8 cellular contexts compared by ENCODE assay signal in the genomic region with DNA sequence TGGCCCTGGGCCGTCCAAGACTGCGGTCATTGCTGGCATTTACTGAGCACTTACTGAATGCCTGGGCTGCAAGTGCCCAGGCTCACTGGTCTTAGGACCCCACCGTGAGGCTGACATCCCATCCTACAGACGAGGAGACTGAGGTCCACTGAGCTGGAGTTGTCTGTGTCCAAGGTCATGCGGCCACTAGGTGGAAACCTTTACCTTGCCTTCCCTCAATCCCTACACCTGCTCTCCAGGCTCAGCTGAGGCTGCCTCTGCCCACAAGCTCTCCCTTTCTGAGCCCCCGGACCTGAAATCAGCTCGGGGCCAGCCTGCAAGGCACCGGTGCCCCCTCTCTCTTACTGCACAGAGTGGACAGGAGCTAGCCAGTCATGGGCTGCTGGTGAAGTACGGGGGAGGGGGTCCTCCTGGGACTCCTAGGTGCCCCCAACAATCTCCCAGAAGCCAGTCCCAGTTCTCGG. TPM values are rescaled to one million over a fixed set of nuclear protein-coding genes. Genes with fewer than 3 reads are reported as not detected.
DNase-seq lines count a peak whose midpoint lies in the region; TF ChIP-seq lines count a peak whose summit lies in the region.

No MANE protein-coding gene starts in this region.

- H3K9me3 ChIP-seq in HUES6 (ENCODE audit: control insufficient read depth, insufficient read depth, low read depth, low read length) (no peaks in the 10 kb centered on the region), suprapubic skin (no peaks in the 10 kb centered on the region)

- H3K4me1 ChIP-seq in HUES6 (ENCODE audit: control insufficient read depth, insufficient read depth, low read length) (no peaks in the 10 kb centered on the region), suprapubic skin (peaks cover 38% of the 10 kb centered on the region)

- in situ Hi-C loops in astrocyte of the cerebellum (cut with HindIII; ENCODE audit: low sequenced_read_pairs): no loop called here

- peak; percentile 68 for DNase-seq in DMS79 (lab: John Stamatoyannopoulos, UW)
- peak; percentile 88 for DNase-seq in RPMI8226
- no peak for DNase-seq in astrocyte of the cerebellum (ENCODE audit: low read depth)
- DNase-seq in iris pigment epithelial cell (ENCODE audit: low read depth): peak; percentile 34
- peak; percentile 16 for DNase-seq in superior temporal gyrus (ENCODE audit: extremely low spot score)
- DNase-seq in suprapubic skin (ENCODE audit: low spot score in 2 of 2): no peak
- no peak for DNase-seq in KG1 (lab: John Stamatoyannopoulos, UW)

- H3K27me3 ChIP-seq in HUES6 (ENCODE audit: control insufficient read depth, insufficient read depth, low read length) (peaks cover 53% of the 10 kb centered on the region), suprapubic skin (peaks cover 38% of the 10 kb centered on the region)

- H3K36me3 ChIP-seq in HUES6 (ENCODE audit: control insufficient read depth, insufficient read depth, low read length) (no peaks in the 10 kb centered on the region), suprapubic skin (no peaks in the 10 kb centered on the region)

- no peak overlapping the region for H3K9ac ChIP-seq in HUES6 (ENCODE audit: low read length)

- TF ChIP-seq EP300 in suprapubic skin (IDR thresholded peaks at IDR 0.05): no peak

- WGBS in suprapubic skin: 13% methylated on average over 4 of the region's 10 CpGs

- H3K27ac ChIP-seq in HUES6 (ENCODE audit: low read depth, low read length): no peak overlapping the region
- no peak overlapping the region for H3K27ac ChIP-seq in suprapubic skin

- TF ChIP-seq CTCF in astrocyte of the cerebellum (IDR thresholded peaks at IDR 0.05; ENCODE audit: low read depth, low read length, missing control alignments) (peak; percentile 34), suprapubic skin (IDR thresholded peaks at IDR 0.05) (peak in 1 of 2 donors; percentile 34)

- peak overlapping the region; percentile 60 for H3K4me3 ChIP-seq in HUES6 (ENCODE audit: low read depth, low read length)
- no peak overlapping the region for H3K4me3 ChIP-seq in astrocyte of the cerebellum (ENCODE audit: low read depth, low read length)
- no peak overlapping the region for H3K4me3 ChIP-seq in suprapubic skin

- TF ChIP-seq POLR2A in suprapubic skin (IDR thresholded peaks at IDR 0.05): no peak

RNA-seq across cellular contexts. Expression of a gene that starts 1.5 kb away (rescaled TPM):
- 1 to 10 TPM in 1 of 4 donors, under 1 TPM in 3; 0.49 to 1.5 (median 0.78) TPM for total RNA-seq in suprapubic skin

RNA-seq across cellular contexts. Expression of a gene that starts 10.4 kb away (rescaled TPM):
- total RNA-seq in suprapubic skin: 10 to 100 TPM; 52.3 to 69.5 (median 55.1) TPM

RNA-seq across cellular contexts. Expression of a gene that starts 15.8 kb away (rescaled TPM):
- 1 to 10 TPM; 2.2 to 10.0 (median 3.2) TPM for total RNA-seq in suprapubic skin

RNA-seq across cellular contexts. Expression of a gene that starts 19.8 kb away (rescaled TPM):
- total RNA-seq in suprapubic skin: 1 to 10 TPM; 6.8 to 9.5 (median 7.6) TPM

RNA-seq across cellular contexts. Expression of a gene that starts 28.5 kb away (rescaled TPM):
- total RNA-seq in suprapubic skin: 10 to 100 TPM; 42.1 to 79.3 (median 54.2) TPM

Comparison
In these comparisons a context has a peak if more than half of its experiments do, and no peak if none do; other contexts are left out.
1. DNase-seq: peak in DMS79 (single experiment), RPMI8226 (single experiment), iris pigment epithelial cell (single experiment) and superior temporal gyrus (single experiment); none in astrocyte of the cerebellum (single experiment), suprapubic skin (0 of 2) and KG1 (single experiment).